In the genomic region with DNA sequence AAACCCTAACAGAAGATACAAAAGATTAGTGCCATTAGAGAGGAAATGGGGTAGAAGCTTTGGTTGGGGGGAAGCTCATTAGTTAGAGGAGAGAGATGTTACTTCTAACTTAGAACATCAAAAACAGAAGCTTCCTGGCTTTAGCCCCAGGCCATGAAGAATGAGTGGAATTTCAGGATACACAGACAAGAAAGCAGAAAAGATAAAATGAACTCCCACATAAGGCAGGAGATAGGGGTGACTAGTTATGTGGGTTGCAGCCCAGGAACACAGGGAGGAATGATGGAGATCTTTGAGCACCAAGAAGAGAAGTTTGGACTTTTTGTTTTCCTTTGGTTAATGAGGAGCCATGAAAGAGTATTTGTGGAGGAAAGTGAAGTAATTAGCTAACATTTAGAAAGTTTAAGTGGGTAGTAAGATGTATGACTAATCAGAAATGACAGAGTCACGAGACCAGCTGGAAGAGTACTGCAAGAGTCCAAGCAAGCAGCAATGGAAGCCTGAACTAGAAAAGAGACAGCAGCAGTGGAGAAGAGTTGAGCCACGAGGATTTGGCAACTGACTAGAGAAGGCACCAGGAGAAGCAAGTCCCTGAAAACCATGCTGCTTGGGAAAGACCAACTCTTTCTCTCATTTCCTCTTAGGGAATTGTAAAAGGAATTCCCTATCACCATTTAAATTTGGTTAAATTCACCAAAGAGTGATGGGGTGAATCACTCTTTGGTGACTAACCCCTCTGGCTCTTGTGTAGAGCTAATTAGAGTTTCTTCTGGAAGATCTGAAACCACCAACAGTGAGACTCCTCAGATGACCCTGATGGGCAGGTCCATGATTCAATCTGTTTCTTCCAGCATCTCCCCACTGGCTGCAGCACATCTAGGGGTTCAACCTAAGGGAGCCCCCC, we compare ENCODE assay signal across 1 cellular context.
TF ChIP-seq lines count a peak whose summit lies in the region.

No MANE protein-coding gene starts in this region.

TF ChIP-seq in HEK293, 187 proteins besides CTCF, POLR2A, EP300 and RAD21 (continued from another document and continues in another):
- TF ChIP-seq, protein P1, sequence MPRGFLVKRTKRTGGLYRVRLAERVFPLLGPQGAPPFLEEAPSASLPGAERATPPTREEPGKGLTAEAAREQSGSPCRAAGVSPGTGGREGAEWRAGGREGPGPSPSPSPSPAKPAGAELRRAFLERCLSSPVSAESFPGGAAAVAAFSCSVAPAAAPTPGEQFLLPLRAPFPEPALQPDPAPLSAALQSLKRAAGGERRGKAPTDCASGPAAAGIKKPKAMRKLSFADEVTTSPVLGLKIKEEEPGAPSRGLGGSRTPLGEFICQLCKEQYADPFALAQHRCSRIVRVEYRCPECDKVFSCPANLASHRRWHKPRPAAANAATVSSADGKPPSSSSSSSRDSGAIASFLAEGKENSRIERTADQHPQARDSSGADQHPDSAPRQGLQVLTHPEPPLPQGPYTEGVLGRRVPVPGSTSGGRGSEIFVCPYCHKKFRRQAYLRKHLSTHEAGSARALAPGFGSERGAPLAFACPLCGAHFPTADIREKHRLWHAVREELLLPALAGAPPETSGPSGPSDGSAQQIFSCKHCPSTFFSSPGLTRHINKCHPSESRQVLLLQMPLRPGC (tag by site-specific recombination; IDR thresholded peaks at IDR 0.05) = peak; percentile 35; the same call in 1 of the 2 replicates
- TF ChIP-seq, protein P2, sequence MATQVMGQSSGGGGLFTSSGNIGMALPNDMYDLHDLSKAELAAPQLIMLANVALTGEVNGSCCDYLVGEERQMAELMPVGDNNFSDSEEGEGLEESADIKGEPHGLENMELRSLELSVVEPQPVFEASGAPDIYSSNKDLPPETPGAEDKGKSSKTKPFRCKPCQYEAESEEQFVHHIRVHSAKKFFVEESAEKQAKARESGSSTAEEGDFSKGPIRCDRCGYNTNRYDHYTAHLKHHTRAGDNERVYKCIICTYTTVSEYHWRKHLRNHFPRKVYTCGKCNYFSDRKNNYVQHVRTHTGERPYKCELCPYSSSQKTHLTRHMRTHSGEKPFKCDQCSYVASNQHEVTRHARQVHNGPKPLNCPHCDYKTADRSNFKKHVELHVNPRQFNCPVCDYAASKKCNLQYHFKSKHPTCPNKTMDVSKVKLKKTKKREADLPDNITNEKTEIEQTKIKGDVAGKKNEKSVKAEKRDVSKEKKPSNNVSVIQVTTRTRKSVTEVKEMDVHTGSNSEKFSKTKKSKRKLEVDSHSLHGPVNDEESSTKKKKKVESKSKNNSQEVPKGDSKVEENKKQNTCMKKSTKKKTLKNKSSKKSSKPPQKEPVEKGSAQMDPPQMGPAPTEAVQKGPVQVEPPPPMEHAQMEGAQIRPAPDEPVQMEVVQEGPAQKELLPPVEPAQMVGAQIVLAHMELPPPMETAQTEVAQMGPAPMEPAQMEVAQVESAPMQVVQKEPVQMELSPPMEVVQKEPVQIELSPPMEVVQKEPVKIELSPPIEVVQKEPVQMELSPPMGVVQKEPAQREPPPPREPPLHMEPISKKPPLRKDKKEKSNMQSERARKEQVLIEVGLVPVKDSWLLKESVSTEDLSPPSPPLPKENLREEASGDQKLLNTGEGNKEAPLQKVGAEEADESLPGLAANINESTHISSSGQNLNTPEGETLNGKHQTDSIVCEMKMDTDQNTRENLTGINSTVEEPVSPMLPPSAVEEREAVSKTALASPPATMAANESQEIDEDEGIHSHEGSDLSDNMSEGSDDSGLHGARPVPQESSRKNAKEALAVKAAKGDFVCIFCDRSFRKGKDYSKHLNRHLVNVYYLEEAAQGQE (tag by site-specific recombination; IDR thresholded peaks at IDR 0.05) = no peak
- TF ChIP-seq, protein P3, sequence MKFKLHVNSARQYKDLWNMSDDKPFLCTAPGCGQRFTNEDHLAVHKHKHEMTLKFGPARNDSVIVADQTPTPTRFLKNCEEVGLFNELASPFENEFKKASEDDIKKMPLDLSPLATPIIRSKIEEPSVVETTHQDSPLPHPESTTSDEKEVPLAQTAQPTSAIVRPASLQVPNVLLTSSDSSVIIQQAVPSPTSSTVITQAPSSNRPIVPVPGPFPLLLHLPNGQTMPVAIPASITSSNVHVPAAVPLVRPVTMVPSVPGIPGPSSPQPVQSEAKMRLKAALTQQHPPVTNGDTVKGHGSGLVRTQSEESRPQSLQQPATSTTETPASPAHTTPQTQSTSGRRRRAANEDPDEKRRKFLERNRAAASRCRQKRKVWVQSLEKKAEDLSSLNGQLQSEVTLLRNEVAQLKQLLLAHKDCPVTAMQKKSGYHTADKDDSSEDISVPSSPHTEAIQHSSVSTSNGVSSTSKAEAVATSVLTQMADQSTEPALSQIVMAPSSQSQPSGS (tag by site-specific recombination; IDR thresholded peaks at IDR 0.05; ENCODE audit: low read depth) = no peak
- TF ChIP-seq ZNF366 (tag by site-specific recombination; conservative IDR thresholded peaks at IDR 0.05) (0 out of 2 replicates have a peak, but pooled peaks have one; percentile 16), ZNF776 (tag by site-specific recombination; IDR thresholded peaks at IDR 0.05; ENCODE audit: borderline replicate concordance) (no peak), HOXD13 (CRISPR knock-in tag; IDR thresholded peaks at IDR 0.05; ENCODE audit: borderline replicate concordance) (no peak), ZNF548 (tag by site-specific recombination; IDR thresholded peaks at IDR 0.05) (no peak), ZNF629 (tag by site-specific recombination; IDR thresholded peaks at IDR 0.05) (0 out of 2 replicates have a peak, but pooled peaks have one; percentile 25), SCRT1 (tag by site-specific recombination; IDR thresholded peaks at IDR 0.05; ENCODE audit: borderline replicate concordance) (no peak), PRDM6 (tag by site-specific recombination; IDR thresholded peaks at IDR 0.05) (0 out of 2 replicates have a peak, but pooled peaks have one; percentile 33), RBAK (tag by site-specific recombination; IDR thresholded peaks at IDR 0.05) (0 out of 2 replicates have a peak, but pooled peaks have one; percentile 14), ZNF324 (tag by site-specific recombination; IDR thresholded peaks at IDR 0.05) (no peak), ZNF560 (tag by site-specific recombination; IDR thresholded peaks at IDR 0.05; ENCODE audit: borderline replicate concordance) (no peak), ZNF785 (tag by site-specific recombination; IDR thresholded peaks at IDR 0.05) (no peak), ZNF26 (tag by site-specific recombination; IDR thresholded peaks at IDR 0.05) (no peak), SP7 (tag by site-specific recombination; IDR thresholded peaks at IDR 0.05) (peak; percentile 35), ZFHX2 (tag by site-specific recombination; conservative IDR thresholded peaks at IDR 0.05) (peak; percentile 49), ZNF768 (tag by site-specific recombination; IDR thresholded peaks at IDR 0.05) (no peak), ZNF169 (tag by site-specific recombination; IDR thresholded peaks at IDR 0.05) (no peak), ZSCAN4 (tag by site-specific recombination; IDR thresholded peaks at IDR 0.05) (no peak), ZNF292 (tag by site-specific recombination; IDR thresholded peaks at IDR 0.05; ENCODE audit: borderline replicate concordance, low read depth) (no peak), ZFP37 (tag by site-specific recombination; IDR thresholded peaks at IDR 0.05) (0 out of 2 replicates have a peak, but pooled peaks have one; percentile 30), EGR2 (tag by site-specific recombination; IDR thresholded peaks at IDR 0.05; ENCODE audit: low read depth) (0 out of 2 replicates have a peak, but pooled peaks have one; percentile 15), KLF8 (tag by site-specific recombination; IDR thresholded peaks at IDR 0.05) (no peak), ZNF211 (tag by site-specific recombination; IDR thresholded peaks at IDR 0.05; ENCODE audit: low read depth) (no peak), ZNF404 (tag by site-specific recombination; IDR thresholded peaks at IDR 0.05) (no peak), ZNF133 (tag by site-specific recombination; IDR thresholded peaks at IDR 0.05) (no peak), ZNF23 (tag by site-specific recombination; IDR thresholded peaks at IDR 0.05; ENCODE audit: borderline replicate concordance) (no peak), ZNF394 (tag by site-specific recombination; IDR thresholded peaks at IDR 0.05; ENCODE audit: borderline replicate concordance) (peak; percentile 13; the same call in 1 of the 2 replicates), ZBTB8A (tag by site-specific recombination; IDR thresholded peaks at IDR 0.05) (no peak), TCF7L2 (IDR thresholded peaks at IDR 0.05; ENCODE audit: borderline replicate concordance, low read depth, low read length) (no peak), ZNF510 (tag by site-specific recombination; IDR thresholded peaks at IDR 0.05; ENCODE audit: insufficient replicate concordance) (no peak)
- TF ChIP-seq, protein P4, sequence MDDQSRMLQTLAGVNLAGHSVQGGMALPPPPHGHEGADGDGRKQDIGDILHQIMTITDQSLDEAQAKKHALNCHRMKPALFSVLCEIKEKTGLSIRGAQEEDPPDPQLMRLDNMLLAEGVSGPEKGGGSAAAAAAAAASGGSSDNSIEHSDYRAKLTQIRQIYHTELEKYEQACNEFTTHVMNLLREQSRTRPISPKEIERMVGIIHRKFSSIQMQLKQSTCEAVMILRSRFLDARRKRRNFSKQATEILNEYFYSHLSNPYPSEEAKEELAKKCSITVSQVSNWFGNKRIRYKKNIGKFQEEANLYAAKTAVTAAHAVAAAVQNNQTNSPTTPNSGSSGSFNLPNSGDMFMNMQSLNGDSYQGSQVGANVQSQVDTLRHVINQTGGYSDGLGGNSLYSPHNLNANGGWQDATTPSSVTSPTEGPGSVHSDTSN (CRISPR knock-in tag; IDR thresholded peaks at IDR 0.05) = no peak
- TF ChIP-seq, protein P5, sequence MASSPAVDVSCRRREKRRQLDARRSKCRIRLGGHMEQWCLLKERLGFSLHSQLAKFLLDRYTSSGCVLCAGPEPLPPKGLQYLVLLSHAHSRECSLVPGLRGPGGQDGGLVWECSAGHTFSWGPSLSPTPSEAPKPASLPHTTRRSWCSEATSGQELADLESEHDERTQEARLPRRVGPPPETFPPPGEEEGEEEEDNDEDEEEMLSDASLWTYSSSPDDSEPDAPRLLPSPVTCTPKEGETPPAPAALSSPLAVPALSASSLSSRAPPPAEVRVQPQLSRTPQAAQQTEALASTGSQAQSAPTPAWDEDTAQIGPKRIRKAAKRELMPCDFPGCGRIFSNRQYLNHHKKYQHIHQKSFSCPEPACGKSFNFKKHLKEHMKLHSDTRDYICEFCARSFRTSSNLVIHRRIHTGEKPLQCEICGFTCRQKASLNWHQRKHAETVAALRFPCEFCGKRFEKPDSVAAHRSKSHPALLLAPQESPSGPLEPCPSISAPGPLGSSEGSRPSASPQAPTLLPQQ (tag by site-specific recombination; IDR thresholded peaks at IDR 0.05) = no peak
- TF ChIP-seq, protein P6, sequence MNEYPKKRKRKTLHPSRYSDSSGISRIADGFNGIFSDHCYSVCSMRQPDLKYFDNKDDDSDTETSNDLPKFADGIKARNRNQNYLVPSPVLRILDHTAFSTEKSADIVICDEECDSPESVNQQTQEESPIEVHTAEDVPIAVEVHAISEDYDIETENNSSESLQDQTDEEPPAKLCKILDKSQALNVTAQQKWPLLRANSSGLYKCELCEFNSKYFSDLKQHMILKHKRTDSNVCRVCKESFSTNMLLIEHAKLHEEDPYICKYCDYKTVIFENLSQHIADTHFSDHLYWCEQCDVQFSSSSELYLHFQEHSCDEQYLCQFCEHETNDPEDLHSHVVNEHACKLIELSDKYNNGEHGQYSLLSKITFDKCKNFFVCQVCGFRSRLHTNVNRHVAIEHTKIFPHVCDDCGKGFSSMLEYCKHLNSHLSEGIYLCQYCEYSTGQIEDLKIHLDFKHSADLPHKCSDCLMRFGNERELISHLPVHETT (tag by site-specific recombination; IDR thresholded peaks at IDR 0.05) = 0 out of 2 replicates have a peak, but pooled peaks have one; percentile 10
